24 cellular contexts compared by ENCODE assay signal in genomic region chr6:150302801-150303138, GRCh38.
DNase-seq lines count a peak whose midpoint lies in the region; ATAC-seq and TF ChIP-seq lines count a peak whose summit lies in the region.
"Had no signal": no experiment of that assay in that cellular context is flagged by ENCODE, and none has a peak within 500 bp of the region (broad histone marks: within the 10 kb centered on the region; RNA-seq: fewer than 3 reads in every experiment).

No MANE protein-coding gene starts in this region.

- no peak overlapping the region for H2BK120ac ChIP-seq in mesendoderm (ENCODE audit: low read depth, low read length)

- peak overlapping the region; percentile 33 for H3K27ac ChIP-seq in mesendoderm (ENCODE audit: low read depth, low read length)
- peak overlapping the region; percentile 25 to 58 (median 41) for H3K27ac ChIP-seq in transverse colon
- no peak overlapping the region for H3K27ac ChIP-seq in right lobe of liver
- H3K27ac ChIP-seq: gastroesophageal sphincter, pancreas, VCaP had no signal

- ATAC-seq in HG03039 (IDR thresholded peaks at IDR 0.05; ENCODE audit: unreplicated experiment) (no peak), right lobe of liver (no peak)
- ATAC-seq: gastroesophageal sphincter, left ventricle myocardium superior, natural killer cell had no signal

- H3K27me3 ChIP-seq in mesendoderm (ENCODE audit: insufficient read depth, low read length, poor library complexity) (no peaks in the 10 kb centered on the region), transverse colon (no peaks in the 10 kb centered on the region), right lobe of liver (no peaks in the 10 kb centered on the region)
- H3K27me3 ChIP-seq: pancreas, Peyer's patch had no signal

- TF ChIP-seq EP300 in transverse colon (IDR thresholded peaks at IDR 0.05; ENCODE audit: low read depth), result no peak

- H3K56ac ChIP-seq in mesendoderm (ENCODE audit: low read length), result peak overlapping the region; percentile 59

- no peak overlapping the region for H4K8ac ChIP-seq in mesendoderm (ENCODE audit: low read depth, low read length)

- H3K9ac ChIP-seq in mesendoderm (ENCODE audit: low read length), result no peak overlapping the region

- H3K18ac ChIP-seq in mesendoderm (ENCODE audit: low read length), result no peak overlapping the region

- H3K4me1 ChIP-seq in mesendoderm (ENCODE audit: control insufficient read depth, low read depth, low read length) (peaks cover 9% of the 10 kb centered on the region), transverse colon (peaks cover 0 to 14% (median 5%) of the 10 kb centered on the region in 4 donors), right lobe of liver (no peaks in the 10 kb centered on the region)
- H3K4me1 ChIP-seq: gastroesophageal sphincter had no signal

- no peak overlapping the region for H2AK5ac ChIP-seq in mesendoderm (ENCODE audit: low read length)

- no peak overlapping the region for H2BK15ac ChIP-seq in mesendoderm (replicated peaks; ENCODE audit: low read depth)

- H3K4me3 ChIP-seq in mesendoderm (ENCODE audit: low read length) (no peak overlapping the region), transverse colon (no peak overlapping the region), right lobe of liver (no peak overlapping the region)
- H3K4me3 ChIP-seq: gastroesophageal sphincter, pancreas, Peyer's patch had no signal

- H3K79me1 ChIP-seq in mesendoderm (ENCODE audit: low read length), result no peaks in the 10 kb centered on the region

- TF ChIP-seq POLR2A in transverse colon (IDR thresholded peaks at IDR 0.05) (no peak), right lobe of liver (IDR thresholded peaks at IDR 0.05) (no peak)

- no peaks in the 10 kb centered on the region for H3K79me2 ChIP-seq in mesendoderm (ENCODE audit: control insufficient read depth, insufficient read depth, low read length)

- no CpG with 5 or more reads among the region's 5 CpGs for WGBS in mesendoderm (ENCODE audit: extremely low coverage, insufficient coverage, low lambda C conversion rate)
- WGBS in transverse colon (ENCODE audit: low coverage in 1 of 2), 2 donors, result 54 to 83% methylated on average over 1 to 5 of the region's 5 CpGs
- 50% methylated on average over 4 of the region's 5 CpGs for WGBS in right lobe of liver (ENCODE audit: insufficient coverage, low coverage, low lambda C conversion rate, missing lambda C conversion rate)

- DNase-seq in cerebellar cortex (ENCODE audit: low spot score) (peak; percentile 26), mesendoderm (peak; percentile 81), transverse colon (peak; percentile 26), right lobe of liver (no peak), globus pallidus (ENCODE audit: low spot score) (no peak)
- DNase-seq: activated CD4-positive, alpha-beta T cell treated with anti-CD3 and anti-CD28 coated beads, Interleukin-2, amount 10 ng/mL, durations not matched to agents 24 days and 14 days; activated naive CD4-positive, alpha-beta T cell treated with anti-CD3 and anti-CD28 coated beads, Interleukin-2, amount 10 ng/mL, durations not matched to agents 7 days and 5 days; cortex of kidney; GOT3; left ventricle myocardium superior; midbrain; natural killer cell; NCI-H1048; NCI-H187 treated with DMSO at 0.1 percent for 48 hours; NCI-H524 treated with DMSO at 0.1 percent for 48 hours; pancreas; Peyer's patch; right cardiac atrium; SIG-M5; T-helper 9 cell had no signal

- intact Hi-C loops in transverse colon (cut with DNase I; ENCODE audit: low total_unique reads) (no loop called here), right lobe of liver (cut with DNase I) (no loop called here)

- H4K5ac ChIP-seq in mesendoderm (ENCODE audit: low read length), result no peak overlapping the region

- in situ Hi-C loops in transverse colon (cut with MboI; ENCODE audit: low pct_ligation_motif_present in 1 of 4, low pct_unique_long_range_greater_than_20kb in 1 of 4, low sequenced_read_pairs in 3 of 4), result no loop called here

- no peak overlapping the region for H3K4me2 ChIP-seq in mesendoderm (ENCODE audit: low read length)

- H3K36me3 ChIP-seq in mesendoderm (ENCODE audit: control insufficient read depth, insufficient read depth, low read length) (no peaks in the 10 kb centered on the region), transverse colon (no peaks in the 10 kb centered on the region), right lobe of liver (no peaks in the 10 kb centered on the region)
- H3K36me3 ChIP-seq: gastroesophageal sphincter, pancreas, Peyer's patch had no signal

- TF ChIP-seq CTCF in transverse colon (IDR thresholded peaks at IDR 0.05), result no peak
- TF ChIP-seq CTCF in right lobe of liver (IDR thresholded peaks at IDR 0.05), result no peak

- no peak overlapping the region for H3K4ac ChIP-seq in mesendoderm (ENCODE audit: low read depth, low read length)

- H2BK5ac ChIP-seq in mesendoderm (ENCODE audit: low read length), result no peak overlapping the region

- H3K23ac ChIP-seq in mesendoderm (ENCODE audit: low read length), result no peak overlapping the region

- H3K9me3 ChIP-seq in transverse colon (peaks cover 0 to 4% of the 10 kb centered on the region in 2 donors), right lobe of liver (no peaks in the 10 kb centered on the region)
- H3K9me3 ChIP-seq: pancreas had no signal

TF ChIP-seq in PFSK-1, 5 proteins besides CTCF, POLR2A, EP300 and RAD21:
- TF ChIP-seq TAF1 (IDR thresholded peaks at IDR 0.05; ENCODE audit: borderline replicate concordance, insufficient read depth, low read length), result no peak
- TF ChIP-seq, protein P1, sequence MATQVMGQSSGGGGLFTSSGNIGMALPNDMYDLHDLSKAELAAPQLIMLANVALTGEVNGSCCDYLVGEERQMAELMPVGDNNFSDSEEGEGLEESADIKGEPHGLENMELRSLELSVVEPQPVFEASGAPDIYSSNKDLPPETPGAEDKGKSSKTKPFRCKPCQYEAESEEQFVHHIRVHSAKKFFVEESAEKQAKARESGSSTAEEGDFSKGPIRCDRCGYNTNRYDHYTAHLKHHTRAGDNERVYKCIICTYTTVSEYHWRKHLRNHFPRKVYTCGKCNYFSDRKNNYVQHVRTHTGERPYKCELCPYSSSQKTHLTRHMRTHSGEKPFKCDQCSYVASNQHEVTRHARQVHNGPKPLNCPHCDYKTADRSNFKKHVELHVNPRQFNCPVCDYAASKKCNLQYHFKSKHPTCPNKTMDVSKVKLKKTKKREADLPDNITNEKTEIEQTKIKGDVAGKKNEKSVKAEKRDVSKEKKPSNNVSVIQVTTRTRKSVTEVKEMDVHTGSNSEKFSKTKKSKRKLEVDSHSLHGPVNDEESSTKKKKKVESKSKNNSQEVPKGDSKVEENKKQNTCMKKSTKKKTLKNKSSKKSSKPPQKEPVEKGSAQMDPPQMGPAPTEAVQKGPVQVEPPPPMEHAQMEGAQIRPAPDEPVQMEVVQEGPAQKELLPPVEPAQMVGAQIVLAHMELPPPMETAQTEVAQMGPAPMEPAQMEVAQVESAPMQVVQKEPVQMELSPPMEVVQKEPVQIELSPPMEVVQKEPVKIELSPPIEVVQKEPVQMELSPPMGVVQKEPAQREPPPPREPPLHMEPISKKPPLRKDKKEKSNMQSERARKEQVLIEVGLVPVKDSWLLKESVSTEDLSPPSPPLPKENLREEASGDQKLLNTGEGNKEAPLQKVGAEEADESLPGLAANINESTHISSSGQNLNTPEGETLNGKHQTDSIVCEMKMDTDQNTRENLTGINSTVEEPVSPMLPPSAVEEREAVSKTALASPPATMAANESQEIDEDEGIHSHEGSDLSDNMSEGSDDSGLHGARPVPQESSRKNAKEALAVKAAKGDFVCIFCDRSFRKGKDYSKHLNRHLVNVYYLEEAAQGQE (IDR thresholded peaks at IDR 0.05; ENCODE audit: insufficient read depth in 1 of 2, low read depth in 2 of 2, low read length in 2 of 2), result no peak
- TF ChIP-seq POLR2AphosphoS5 (IDR thresholded peaks at IDR 0.05; ENCODE audit: low read depth, low read length), result no peak
- TF ChIP-seq FOXP2 (optimal IDR thresholded peaks at IDR 0.05; ENCODE audit: borderline replicate concordance, extremely low read depth, extremely low read length, insufficient read depth), result peak; percentile 21
- peak; percentile 65; the same call in 1 of the 2 replicates for TF ChIP-seq SIN3A (IDR thresholded peaks at IDR 0.05; ENCODE audit: borderline replicate concordance, insufficient read depth, low read length)

Comparison
In these comparisons a context has a peak if more than half of its experiments do, and no peak if none do; other contexts are left out.
1. DNase-seq: peak in cerebellar cortex (single experiment), mesendoderm (single experiment) and transverse colon (single experiment); none in right lobe of liver (0 of 3) and globus pallidus (single experiment).
2. H3K27ac ChIP-seq: peak in mesendoderm (single experiment) and transverse colon (4 of 4); none in right lobe of liver (0 of 3).